16 cellular contexts compared by ENCODE assay signal in genomic region chr2:98901702-98902101, GRCh38.
"Had no signal": no experiment of that assay in that cellular context is flagged by ENCODE, and none has a peak within 500 bp of the region (broad histone marks: within the 10 kb centered on the region; RNA-seq: fewer than 3 reads in every experiment).

No MANE protein-coding gene starts in this region.

- H3K9me3 Mint-ChIP-seq: activated naive CD4-positive, alpha-beta T cell treated with anti-CD3 and anti-CD28 coated beads, Interleukin-2, amount 10 ng/mL, durations not matched to agents 7 days and 5 days; dendritic cell treated with granulocyte-macrophage colony-stimulating factor and Interleukin-4, amounts not matched to agents 40 ng/mL and 50 ng/mL, for 4 days; type B pancreatic cell had no signal

- H3K27ac ChIP-seq: left ventricle myocardium inferior, pancreas, spleen, testis had no signal

- H3K4me3 Mint-ChIP-seq: activated naive CD4-positive, alpha-beta T cell treated with anti-CD3 and anti-CD28 coated beads, Interleukin-2, amount 10 ng/mL, durations not matched to agents 7 days and 5 days; dendritic cell treated with granulocyte-macrophage colony-stimulating factor and Interleukin-4, amounts not matched to agents 40 ng/mL and 50 ng/mL, for 4 days; stimulated activated memory B cell treated with anti-CD40 and anti-IgM and Interleukin-4, amounts not matched to agents 10 μg/mL and 1 μg/mL and 100 μg/mL, for 72 hours; type B pancreatic cell had no signal

- ATAC-seq: pancreas had no signal

- H3K27ac Mint-ChIP-seq: activated naive CD4-positive, alpha-beta T cell treated with anti-CD3 and anti-CD28 coated beads, Interleukin-2, amount 10 ng/mL, durations not matched to agents 7 days and 5 days; dendritic cell treated with granulocyte-macrophage colony-stimulating factor and Interleukin-4, amounts not matched to agents 40 ng/mL and 50 ng/mL, for 4 days; stimulated activated memory B cell treated with anti-CD40 and anti-IgM and Interleukin-4, amounts not matched to agents 10 μg/mL and 1 μg/mL and 100 μg/mL, for 72 hours; type B pancreatic cell had no signal

- H3K9me3 ChIP-seq: left ventricle myocardium inferior, pancreas, spleen, testis had no signal

- H3K4me3 ChIP-seq: left ventricle myocardium inferior, pancreas, spleen, testis had no signal

- H3K27me3 ChIP-seq: pancreas, spleen, testis had no signal

- H3K36me3 Mint-ChIP-seq: activated naive CD4-positive, alpha-beta T cell treated with anti-CD3 and anti-CD28 coated beads, Interleukin-2, amount 10 ng/mL, durations not matched to agents 7 days and 5 days; stimulated activated memory B cell treated with anti-CD40 and anti-IgM and Interleukin-4, amounts not matched to agents 10 μg/mL and 1 μg/mL and 100 μg/mL, for 72 hours; type B pancreatic cell had no signal

- H3K4me1 Mint-ChIP-seq: activated naive CD4-positive, alpha-beta T cell treated with anti-CD3 and anti-CD28 coated beads, Interleukin-2, amount 10 ng/mL, durations not matched to agents 7 days and 5 days; stimulated activated memory B cell treated with anti-CD40 and anti-IgM and Interleukin-4, amounts not matched to agents 10 μg/mL and 1 μg/mL and 100 μg/mL, for 72 hours had no signal

- FAIRE-seq: keratinocyte, pancreas had no signal

- H3K36me3 ChIP-seq: left ventricle myocardium inferior, pancreas, spleen had no signal

- DNase-seq: activated CD4-positive, alpha-beta T cell treated with anti-CD3 and anti-CD28 coated beads, Interleukin-2, amount 50 U/mL, for 4 hours; activated naive CD4-positive, alpha-beta T cell treated with anti-CD3 and anti-CD28 coated beads, Interleukin-2, amount 10 ng/mL, durations not matched to agents 7 days and 5 days; activated T-cell treated with anti-CD3 and anti-CD28 coated beads, Interleukin-2, amount 50 U/mL, for 1 hour; effector memory CD4-positive, alpha-beta T cell; foreskin fibroblast; hypothalamus; left ventricle myocardium inferior; pancreas; spleen; stimulated activated CD4-positive, alpha-beta T cell treated with anti-CD3 and anti-CD28 coated beads, Interleukin-4, amount 100 ng/mL, for 4 hours; T1000; testis had no signal

- H3K27me3 Mint-ChIP-seq: dendritic cell treated with granulocyte-macrophage colony-stimulating factor and Interleukin-4, amounts not matched to agents 40 ng/mL and 50 ng/mL, for 4 days had no signal

- H3K4me1 ChIP-seq: left ventricle myocardium inferior, pancreas, spleen, testis had no signal
